21 cellular contexts compared by ENCODE assay signal in genomic region chr2:66569974-66570373, GRCh38.
DNase-seq lines count a peak whose midpoint lies in the region; ATAC-seq, FAIRE-seq and TF ChIP-seq lines count a peak whose summit lies in the region.
"Had no signal": no experiment of that assay in that cellular context is flagged by ENCODE, and none has a peak within 500 bp of the region (broad histone marks: within the 10 kb centered on the region; RNA-seq: fewer than 3 reads in every experiment).

No MANE protein-coding gene starts in this region.

- H3K4me3 Mint-ChIP-seq in astrocyte (ENCODE audit: unreplicated experiment) (no peak overlapping the region), chondrocyte (ENCODE audit: unreplicated experiment) (no peak overlapping the region)
- H3K4me3 Mint-ChIP-seq: activated CD4-positive, alpha-beta T cell treated with anti-CD3 and anti-CD28 coated beads, Interleukin-2, amount 10 ng/mL, durations not matched to agents 7 days and 5 days; dendritic cell treated with granulocyte-macrophage colony-stimulating factor and Interleukin-4, amounts not matched to agents 40 ng/mL and 50 ng/mL, for 4 days; stimulated activated memory B cell treated with anti-CD40 and anti-IgM and Interleukin-4, amounts not matched to agents 10 μg/mL and 1 μg/mL and 100 μg/mL, for 72 hours; T-helper 1 cell treated with Interleukin-12 subunit alpha and Interleukin-12 subunit beta and Interleukin-4 antibody, amounts not matched to agents 30 μg/mL and 1 μg/mL, for 36 hours had no signal

- no peaks in the 10 kb centered on the region; the same call in 1 of the 2 replicates for H3K27me3 ChIP-seq in DOHH2 (ENCODE audit: control insufficient read depth, low read length)
- no peaks in the 10 kb centered on the region for H3K27me3 ChIP-seq in astrocyte (ENCODE audit: insufficient read depth, low read length)
- no peaks in the 10 kb centered on the region for H3K27me3 ChIP-seq in esophagus squamous epithelium
- H3K27me3 ChIP-seq: breast epithelium, SJSA1 had no signal

- H3K9ac ChIP-seq in astrocyte (ENCODE audit: low read length), result peak overlapping the region; percentile 21
- H3K9ac ChIP-seq in kidney (ENCODE audit: low read length in 2 of 2), result no peak overlapping the region

- no peaks in the 10 kb centered on the region for H3K9me2 ChIP-seq in DOHH2 (replicated peaks; ENCODE audit: control insufficient read depth, low read length)

- peaks cover 3% of the 10 kb centered on the region for H3K27me3 Mint-ChIP-seq in astrocyte (ENCODE audit: low read depth, unreplicated experiment)
- no peaks in the 10 kb centered on the region for H3K27me3 Mint-ChIP-seq in chondrocyte (ENCODE audit: low read depth)

- H3K4me1 Mint-ChIP-seq in astrocyte (ENCODE audit: low read depth, unreplicated experiment) (peaks cover 14% of the 10 kb centered on the region), chondrocyte (ENCODE audit: low read depth) (peaks cover 26% of the 10 kb centered on the region)

- 56 to 66% methylated on average over 2 of the region's 2 CpGs for WGBS in esophagus squamous epithelium, 2 donors

- peaks cover 46% of the 10 kb centered on the region for H3K4me1 ChIP-seq in DOHH2 (ENCODE audit: control insufficient read depth, low read length)
- H3K4me1 ChIP-seq in astrocyte (ENCODE audit: insufficient read depth, low read length), result peaks cover 10% of the 10 kb centered on the region
- H3K4me1 ChIP-seq in kidney (ENCODE audit: control insufficient read depth in 1 of 2, insufficient read depth in 1 of 2, low read depth in 1 of 2, low read length in 2 of 2), result peaks cover 0 to 8% of the 10 kb centered on the region in 2 donors
- peaks cover 0 to 27% (median 3%) of the 10 kb centered on the region in 3 donors for H3K4me1 ChIP-seq in esophagus squamous epithelium
- H3K4me1 ChIP-seq: breast epithelium had no signal

- TF ChIP-seq CTCF in DOHH2 (IDR thresholded peaks at IDR 0.05; ENCODE audit: low read depth, low read length, poor library complexity, severe bottlenecking) (no peak), astrocyte (IDR thresholded peaks at IDR 0.05; ENCODE audit: insufficient read depth, low read depth, low read length) (no peak), kidney (IDR thresholded peaks at IDR 0.05; ENCODE audit: borderline replicate concordance, extremely low read depth, insufficient read depth) (no peak), esophagus squamous epithelium (IDR thresholded peaks at IDR 0.05) (no peak), chondrocyte (IDR thresholded peaks at IDR 0.05) (no peak)

- ATAC-seq in GM21390 (IDR thresholded peaks at IDR 0.05; ENCODE audit: unreplicated experiment), result no peak
- ATAC-seq: mucosa of descending colon; stimulated activated memory B cell treated with anti-CD40 and anti-IgM and Interleukin-4, amounts not matched to agents 10 μg/mL and 1 μg/mL and 100 μg/mL, for 72 hours had no signal

- H3K79me2 ChIP-seq in DOHH2 (ENCODE audit: control insufficient read depth, low read length), result no peaks in the 10 kb centered on the region
- no peaks in the 10 kb centered on the region for H3K79me2 ChIP-seq in astrocyte (ENCODE audit: insufficient read depth, low read length)

- peak overlapping the region; percentile 20 for H3K27ac ChIP-seq in DOHH2 (ENCODE audit: low read depth, low read length)
- no peak overlapping the region for H3K27ac ChIP-seq in astrocyte (ENCODE audit: low read depth, low read length)
- H3K27ac ChIP-seq in kidney (ENCODE audit: low read depth in 2 of 2, low read length in 2 of 2), result no peak overlapping the region
- H3K27ac ChIP-seq in esophagus squamous epithelium, result no peak overlapping the region
- H3K27ac ChIP-seq: breast epithelium, SJSA1 had no signal

- H3K36me3 Mint-ChIP-seq in astrocyte (ENCODE audit: low read depth, unreplicated experiment) (no peaks in the 10 kb centered on the region), chondrocyte (ENCODE audit: low read depth) (peaks cover 3% of the 10 kb centered on the region)
- H3K36me3 Mint-ChIP-seq: stimulated activated memory B cell treated with anti-CD40 and anti-IgM and Interleukin-4, amounts not matched to agents 10 μg/mL and 1 μg/mL and 100 μg/mL, for 72 hours had no signal

- H3K4me3 ChIP-seq in DOHH2 (ENCODE audit: low read length) (peak overlapping the region; percentile 9; the same call in 1 of the 2 replicates), astrocyte (ENCODE audit: insufficient read depth, low read depth, low read length) (no peak overlapping the region), kidney (ENCODE audit: low read length in 2 of 2) (no peak overlapping the region), esophagus squamous epithelium (no peak overlapping the region)
- H3K4me3 ChIP-seq: breast epithelium, left lung, mucosa of descending colon, SJSA1 had no signal

- DNase-seq in astrocyte (ENCODE audit: low read depth) (no peak), kidney (no peak), pons (ENCODE audit: low spot score) (peak; percentile 6), NCI-H2227 (lab: John Stamatoyannopoulos, UW; ENCODE audit: unreplicated experiment) (no peak), esophagus squamous epithelium (lab: John Stamatoyannopoulos, UW) (no peak), chondrocyte (ENCODE audit: low spot score) (no peak)
- DNase-seq: activated CD4-positive, alpha-beta T cell treated with anti-CD3 and anti-CD28 coated beads, Interleukin-2, amount 10 ng/mL, durations not matched to agents 7 days and 5 days; DMS 273 treated with DMSO at 0.1 percent for 48 hours; erythroblast; Kasumi-1; left lung; mucosa of descending colon; NCI-H226 had no signal

- no peak overlapping the region for H2AFZ ChIP-seq in astrocyte (ENCODE audit: low read depth, low read length)

- H4K20me1 ChIP-seq in DOHH2 (ENCODE audit: control insufficient read depth, insufficient read depth, low read depth, low read length) (no peaks in the 10 kb centered on the region), astrocyte (ENCODE audit: insufficient read depth, low read length) (peaks cover 1% of the 10 kb centered on the region)

- 0 out of 2 replicates have a peak, but pooled peaks cover 2% of the 10 kb centered on the region for H3F3A ChIP-seq in DOHH2 (ENCODE audit: control insufficient read depth, insufficient read depth)

- FAIRE-seq in astrocyte (lab: Jason Lieb, UNC), result no peak
- FAIRE-seq in kidney (lab: Jason Lieb, UNC), result peak; percentile 3
- FAIRE-seq: GM19239 had no signal

- H3K4me2 ChIP-seq in DOHH2 (ENCODE audit: low read length) (peak overlapping the region; percentile 36), astrocyte (ENCODE audit: low read length) (no peak overlapping the region)

- TF ChIP-seq POLR2A in esophagus squamous epithelium (IDR thresholded peaks at IDR 0.05), result no peak

- H3K36me3 ChIP-seq in DOHH2 (ENCODE audit: control insufficient read depth, low read length), result no peaks in the 10 kb centered on the region
- peaks cover 6% of the 10 kb centered on the region for H3K36me3 ChIP-seq in astrocyte (ENCODE audit: insufficient read depth, low read length)
- no peaks in the 10 kb centered on the region for H3K36me3 ChIP-seq in kidney (ENCODE audit: control insufficient read depth in 1 of 2, insufficient read depth in 2 of 2, low read length in 2 of 2)
- H3K36me3 ChIP-seq in esophagus squamous epithelium, result peaks cover 0 to 56% (median 5%) of the 10 kb centered on the region in 3 donors
- H3K36me3 ChIP-seq: breast epithelium, left lung, SJSA1 had no signal

- H3K27ac Mint-ChIP-seq in astrocyte (ENCODE audit: unreplicated experiment), result peak overlapping the region; percentile 22
- H3K27ac Mint-ChIP-seq in chondrocyte (ENCODE audit: unreplicated experiment), result no peak overlapping the region
- H3K27ac Mint-ChIP-seq: activated CD4-positive, alpha-beta T cell treated with anti-CD3 and anti-CD28 coated beads, Interleukin-2, amount 10 ng/mL, durations not matched to agents 7 days and 5 days; dendritic cell treated with granulocyte-macrophage colony-stimulating factor and Interleukin-4, amounts not matched to agents 40 ng/mL and 50 ng/mL, for 4 days; stimulated activated memory B cell treated with anti-CD40 and anti-IgM and Interleukin-4, amounts not matched to agents 10 μg/mL and 1 μg/mL and 100 μg/mL, for 72 hours; T-helper 1 cell treated with Interleukin-12 subunit alpha and Interleukin-12 subunit beta and Interleukin-4 antibody, amounts not matched to agents 30 μg/mL and 1 μg/mL, for 36 hours had no signal

- intact Hi-C loops in kidney (cut with DNase I), result no loop called here
- intact Hi-C loops in esophagus squamous epithelium (cut with DNase I), result loop anchor here (10.0 kb wide), 1 partner anchor 825 kb away; the partner anchor contains the start of gene ETAA1

- H3K9me3 ChIP-seq in DOHH2 (ENCODE audit: control insufficient read depth, insufficient read depth, low read length) (no peaks in the 10 kb centered on the region), astrocyte (ENCODE audit: insufficient read depth, low read depth, low read length) (no peaks in the 10 kb centered on the region), kidney (ENCODE audit: control insufficient read depth in 1 of 2, low read length in 2 of 2) (no peaks in the 10 kb centered on the region), esophagus squamous epithelium (no peaks in the 10 kb centered on the region)
- H3K9me3 ChIP-seq: breast epithelium, left lung, mucosa of descending colon, SJSA1 had no signal

- no peaks in the 10 kb centered on the region for H3K9me3 Mint-ChIP-seq in astrocyte (ENCODE audit: unreplicated experiment)
- H3K9me3 Mint-ChIP-seq in chondrocyte (ENCODE audit: low read depth), result no peaks in the 10 kb centered on the region
- H3K9me3 Mint-ChIP-seq: activated CD4-positive, alpha-beta T cell treated with anti-CD3 and anti-CD28 coated beads, Interleukin-2, amount 10 ng/mL, durations not matched to agents 7 days and 5 days; dendritic cell treated with granulocyte-macrophage colony-stimulating factor and Interleukin-4, amounts not matched to agents 40 ng/mL and 50 ng/mL, for 4 days; stimulated activated memory B cell treated with anti-CD40 and anti-IgM and Interleukin-4, amounts not matched to agents 10 μg/mL and 1 μg/mL and 100 μg/mL, for 72 hours; T-helper 1 cell treated with Interleukin-12 subunit alpha and Interleukin-12 subunit beta and Interleukin-4 antibody, amounts not matched to agents 30 μg/mL and 1 μg/mL, for 36 hours had no signal
